Comparison of ENCODE assay signal across 8 cellular contexts in the genomic region with DNA sequence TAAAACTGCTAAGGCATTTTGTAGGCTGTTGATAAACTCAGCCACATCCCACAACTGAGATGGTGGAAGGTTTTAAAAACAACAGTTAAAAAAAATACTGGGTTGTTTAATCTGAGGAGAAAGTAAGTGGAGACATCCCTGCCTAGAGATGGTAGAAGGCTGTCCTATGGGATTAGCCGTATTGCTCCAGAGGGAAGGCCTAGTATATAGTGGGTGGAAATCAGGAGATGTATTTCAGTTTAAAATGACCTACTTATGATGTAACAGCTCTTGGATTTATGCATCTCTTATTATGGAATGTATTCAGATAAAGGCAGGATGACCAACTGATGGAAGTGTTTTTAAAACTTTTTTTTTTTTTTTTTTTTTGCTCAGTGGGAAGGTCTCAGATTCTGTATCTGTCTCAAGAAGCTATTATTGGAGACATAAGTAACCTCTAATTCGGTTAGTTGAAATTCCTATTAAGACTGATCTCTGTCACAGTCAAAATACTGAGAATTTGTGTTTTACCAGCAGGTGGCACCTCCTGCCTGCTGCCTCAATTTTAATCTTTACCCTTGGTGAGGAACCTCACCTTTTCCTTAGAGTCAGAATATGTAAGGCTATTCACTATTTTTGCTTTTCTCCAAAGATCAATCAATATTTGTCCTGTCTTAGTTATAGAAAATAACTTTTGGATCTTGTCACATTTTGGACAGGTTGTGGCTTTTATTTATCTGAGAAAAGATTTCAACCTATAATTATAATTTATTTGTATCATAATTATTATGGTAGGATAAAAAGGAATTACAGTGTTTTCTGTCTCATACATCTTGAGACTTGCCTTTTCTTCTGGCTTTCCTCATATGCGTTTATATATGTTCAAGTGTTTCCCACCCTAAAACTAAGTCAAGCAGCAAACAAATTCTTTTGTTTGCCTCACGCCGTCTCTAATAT.
DNase-seq lines count a peak whose midpoint lies in the region; ATAC-seq and TF ChIP-seq lines count a peak whose summit lies in the region.

No MANE protein-coding gene starts in this region.

- H3K4me3 ChIP-seq in GM06990 (replicated peaks; ENCODE audit: low read depth, low read length) (no peak overlapping the region), adipocyte (ENCODE audit: low read length) (no peak overlapping the region), tibial nerve (no peak overlapping the region)

- no peak for TF ChIP-seq EP300 in tibial nerve (IDR thresholded peaks at IDR 0.05)

- ATAC-seq in HG03025 (IDR thresholded peaks at IDR 0.05; ENCODE audit: low FRiP score, unreplicated experiment), result no peak

- H3K4me1 Mint-ChIP-seq in T-helper 2 cell treated with Interferon-gamma antibody and Interleukin-4, amounts not matched to agents 5 μg/mL and 100 μg/mL, for 36 hours (ENCODE audit: low read depth), result peaks cover 12% of the 10 kb centered on the region

- H3K36me3 ChIP-seq in GM06990 (ENCODE audit: control insufficient read depth, insufficient read depth, low read length), result no peaks in the 10 kb centered on the region; the same call in 1 of the 2 replicates
- peaks cover 26% of the 10 kb centered on the region for H3K36me3 ChIP-seq in adipocyte (ENCODE audit: control insufficient read depth, insufficient read depth, low read length, severe bottlenecking)
- H3K36me3 ChIP-seq in tibial nerve, result peaks cover 0 to 59% (median 0%) of the 10 kb centered on the region in 3 donors

- H3K27me3 Mint-ChIP-seq in T-helper 2 cell treated with Interferon-gamma antibody and Interleukin-4, amounts not matched to agents 5 μg/mL and 100 μg/mL, for 36 hours (ENCODE audit: low read depth), result no peaks in the 10 kb centered on the region

- no peak overlapping the region for H3K9ac ChIP-seq in adipocyte (ENCODE audit: low read length)

- no peaks in the 10 kb centered on the region for H3K9me3 Mint-ChIP-seq in T-helper 2 cell treated with Interferon-gamma antibody and Interleukin-4, amounts not matched to agents 5 μg/mL and 100 μg/mL, for 36 hours

- 62 to 69% methylated on average over 5 of the region's 5 CpGs for WGBS in tibial nerve, 2 donors

- H3K4me1 ChIP-seq in adipocyte (ENCODE audit: control insufficient read depth, insufficient read depth, low read length) (no peaks in the 10 kb centered on the region), tibial nerve (no peaks in the 10 kb centered on the region)

- no peak overlapping the region for H3K27ac ChIP-seq in tibial nerve

- no peak overlapping the region for H3K4me3 Mint-ChIP-seq in T-helper 2 cell treated with Interferon-gamma antibody and Interleukin-4, amounts not matched to agents 5 μg/mL and 100 μg/mL, for 36 hours

- H3K27me3 ChIP-seq in GM06990 (replicated peaks; ENCODE audit: control insufficient read depth, insufficient read depth, low read length) (no peaks in the 10 kb centered on the region), adipocyte (replicated peaks; ENCODE audit: control insufficient read depth, insufficient read depth, low read length) (no peaks in the 10 kb centered on the region), tibial nerve (no peaks in the 10 kb centered on the region)

- H3K36me3 Mint-ChIP-seq in T-helper 2 cell treated with Interferon-gamma antibody and Interleukin-4, amounts not matched to agents 5 μg/mL and 100 μg/mL, for 36 hours (ENCODE audit: low read depth), result peaks cover 16% of the 10 kb centered on the region

- H3K27ac Mint-ChIP-seq in T-helper 2 cell treated with Interferon-gamma antibody and Interleukin-4, amounts not matched to agents 5 μg/mL and 100 μg/mL, for 36 hours, result no peak overlapping the region

- peak; percentile 49 for TF ChIP-seq CTCF in GM06990 (IDR thresholded peaks at IDR 0.05; ENCODE audit: insufficient read depth, low read length, poor library complexity, severe bottlenecking)
- TF ChIP-seq CTCF in tibial nerve (IDR thresholded peaks at IDR 0.05), result peak; percentile 31 to 62 (median 53)

- H3K9me3 ChIP-seq in adipocyte (ENCODE audit: control insufficient read depth, low read length), result no peaks in the 10 kb centered on the region
- H3K9me3 ChIP-seq in tibial nerve, result no peaks in the 10 kb centered on the region

- no peak for TF ChIP-seq POLR2A in tibial nerve (IDR thresholded peaks at IDR 0.05)

- DNase-seq in AG08396 (ENCODE audit: low spot score) (peak; percentile 26), GM06990 (ENCODE audit: extremely low read depth, insufficient read length) (no peak), NCI-H2029 treated with DMSO at 0.1 percent for 48 hours (lab: John Stamatoyannopoulos, UW) (peak; percentile 10), adipocyte (ENCODE audit: low read depth) (peak; percentile 59), iris pigment epithelial cell (ENCODE audit: low read depth) (peak; percentile 36), tibial nerve (ENCODE audit: low spot score in 2 of 2) (peak in 1 of 2 donors; percentile 8)
- DNase-seq in T-helper 2 cell treated with Interferon-gamma antibody and Interleukin-4, amounts not matched to agents 5 μg/mL and 100 μg/mL, for 36 hours (ENCODE audit: low spot score), result no peak

Comparison
In these comparisons a context has a peak if more than half of its experiments do, and no peak if none do; other contexts are left out.
1. DNase-seq: peak in AG08396 (single experiment), NCI-H2029 treated with DMSO at 0.1 percent for 48 hours (single experiment), adipocyte (single experiment) and iris pigment epithelial cell (single experiment); none in GM06990 (single experiment) and T-helper 2 cell treated with Interferon-gamma antibody and Interleukin-4, amounts not matched to agents 5 μg/mL and 100 μg/mL, for 36 hours (single experiment).